Comparison of ENCODE assay signal across 11 cellular contexts in the genomic region with DNA sequence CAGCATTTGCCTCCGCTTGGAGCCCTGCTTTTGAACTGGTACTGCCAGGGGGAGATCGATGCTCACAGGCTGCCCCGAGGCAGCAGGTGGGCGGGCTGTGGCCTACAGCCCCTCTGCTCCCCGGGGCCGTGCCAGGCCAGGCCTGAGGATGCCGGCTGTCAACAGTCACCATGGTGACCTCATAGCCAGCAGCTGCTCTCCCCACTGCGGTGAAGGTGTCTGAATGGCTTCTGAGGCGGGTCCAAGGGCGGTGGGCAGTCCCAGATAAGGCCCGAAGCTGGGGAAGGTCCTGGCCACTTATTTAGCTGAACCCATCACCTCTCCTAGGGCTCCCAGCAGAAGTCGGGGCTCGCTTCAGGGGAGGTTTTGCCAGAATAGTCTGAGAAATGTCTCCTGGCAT.
DNase-seq lines count a peak whose midpoint lies in the region; ATAC-seq and TF ChIP-seq lines count a peak whose summit lies in the region.
"Had no signal": no experiment of that assay in that cellular context is flagged by ENCODE, and none has a peak within 500 bp of the region (broad histone marks: within the 10 kb centered on the region; RNA-seq: fewer than 3 reads in every experiment).

No MANE protein-coding gene starts in this region.

- H3K4me3 ChIP-seq in gastrocnemius medialis, result no peak overlapping the region

- no peaks in the 10 kb centered on the region for H3K27me3 Mint-ChIP-seq in chondrocyte (ENCODE audit: low read depth)

- TF ChIP-seq CTCF in chondrocyte (IDR thresholded peaks at IDR 0.05) (no peak), gastrocnemius medialis (IDR thresholded peaks at IDR 0.05 in 4 of 5, conservative IDR thresholded peaks at IDR 0.05 in 1 of 5) (no peak)

- no peak for ATAC-seq in gastrocnemius medialis
- no peak for ATAC-seq in left colon
- no peak for ATAC-seq in stimulated activated effector memory CD8-positive, alpha-beta T cell treated with anti-CD3 and anti-CD28 coated beads, Interleukin-12 subunit alpha, Interleukin-12 subunit beta, amount 100 ng/mL, for 72 hours
- ATAC-seq: activated CD4-positive, CD25-positive, alpha-beta regulatory T cell treated with anti-CD3 and anti-CD28 coated beads, Interleukin-2, amount 50 U/mL, for 24 hours; left lobe of liver had no signal

- peak overlapping the region; percentile 61 to 74 (median 69) for H3K27ac ChIP-seq in gastrocnemius medialis

- H3K4me1 ChIP-seq in gastrocnemius medialis, result peaks cover 24 to 29% of the 10 kb centered on the region in 2 donors

- no peaks in the 10 kb centered on the region for H3K36me3 ChIP-seq in gastrocnemius medialis

- intact Hi-C loops in gastrocnemius medialis (cut with DNase I; ENCODE audit: low total_unique reads), result no loop called here
- intact Hi-C loops in left colon (cut with DNase I, micrococcal nuclease), result no loop called here

- H3K4me1 Mint-ChIP-seq in chondrocyte (ENCODE audit: low read depth), result peaks cover 45% of the 10 kb centered on the region
- peaks cover 30% of the 10 kb centered on the region for H3K4me1 Mint-ChIP-seq in stimulated activated effector memory CD8-positive, alpha-beta T cell treated with anti-CD3 and anti-CD28 coated beads, Interleukin-12 subunit alpha, Interleukin-12 subunit beta, amount 100 ng/mL, for 72 hours

- in situ Hi-C loops in gastrocnemius medialis (cut with MboI; ENCODE audit: low sequenced_read_pairs in 4 of 4), result no loop called here

- no peaks in the 10 kb centered on the region for H3K9me3 ChIP-seq in gastrocnemius medialis

- no peaks in the 10 kb centered on the region for H3K9me3 Mint-ChIP-seq in chondrocyte (ENCODE audit: low read depth)
- no peaks in the 10 kb centered on the region for H3K9me3 Mint-ChIP-seq in stimulated activated effector memory CD8-positive, alpha-beta T cell treated with anti-CD3 and anti-CD28 coated beads, Interleukin-12 subunit alpha, Interleukin-12 subunit beta, amount 100 ng/mL, for 72 hours

- TF ChIP-seq POLR2A in gastrocnemius medialis (IDR thresholded peaks at IDR 0.05), result no peak

- DNase-seq in EH (ENCODE audit: low read depth) (peak; percentile 27), NCI-H2081 (lab: John Stamatoyannopoulos, UW) (peak; percentile 44 to 84), chondrocyte (ENCODE audit: low spot score) (no peak), gastrocnemius medialis (no peak), left colon (no peak), pons (ENCODE audit: low spot score) (no peak)
- no peak for DNase-seq in stimulated activated effector memory CD8-positive, alpha-beta T cell treated with anti-CD3 and anti-CD28 coated beads, Interleukin-12 subunit alpha, Interleukin-12 subunit beta, amount 100 ng/mL, for 72 hours (ENCODE audit: low spot score in 2 of 2)
- DNase-seq: activated effector memory CD4-positive, alpha-beta T cell treated with Interleukin-2 at 50 U/mL for 16 hours; cerebellar nuclear complex had no signal

- H3K27ac Mint-ChIP-seq in chondrocyte (ENCODE audit: unreplicated experiment), result peak overlapping the region; percentile 69
- no peak overlapping the region for H3K27ac Mint-ChIP-seq in stimulated activated effector memory CD8-positive, alpha-beta T cell treated with anti-CD3 and anti-CD28 coated beads, Interleukin-12 subunit alpha, Interleukin-12 subunit beta, amount 100 ng/mL, for 72 hours

- no peaks in the 10 kb centered on the region for H3K27me3 ChIP-seq in gastrocnemius medialis

- H3K4me3 Mint-ChIP-seq in chondrocyte (ENCODE audit: unreplicated experiment), result no peak overlapping the region
- no peak overlapping the region for H3K4me3 Mint-ChIP-seq in stimulated activated effector memory CD8-positive, alpha-beta T cell treated with anti-CD3 and anti-CD28 coated beads, Interleukin-12 subunit alpha, Interleukin-12 subunit beta, amount 100 ng/mL, for 72 hours

- no peaks in the 10 kb centered on the region for H3K36me3 Mint-ChIP-seq in chondrocyte (ENCODE audit: low read depth)
- no peaks in the 10 kb centered on the region for H3K36me3 Mint-ChIP-seq in stimulated activated effector memory CD8-positive, alpha-beta T cell treated with anti-CD3 and anti-CD28 coated beads, Interleukin-12 subunit alpha, Interleukin-12 subunit beta, amount 100 ng/mL, for 72 hours

Comparison
In these comparisons a context has a peak if more than half of its experiments do, and no peak if none do; other contexts are left out.
1. DNase-seq: peak in EH (single experiment) and NCI-H2081 (2 of 2); none in chondrocyte (single experiment), gastrocnemius medialis (0 of 2), left colon (0 of 2), pons (single experiment) and stimulated activated effector memory CD8-positive, alpha-beta T cell treated with anti-CD3 and anti-CD28 coated beads, Interleukin-12 subunit alpha, Interleukin-12 subunit beta, amount 100 ng/mL, for 72 hours (0 of 2).